ENCODE assay signal across 1 cellular context in the genomic region with DNA sequence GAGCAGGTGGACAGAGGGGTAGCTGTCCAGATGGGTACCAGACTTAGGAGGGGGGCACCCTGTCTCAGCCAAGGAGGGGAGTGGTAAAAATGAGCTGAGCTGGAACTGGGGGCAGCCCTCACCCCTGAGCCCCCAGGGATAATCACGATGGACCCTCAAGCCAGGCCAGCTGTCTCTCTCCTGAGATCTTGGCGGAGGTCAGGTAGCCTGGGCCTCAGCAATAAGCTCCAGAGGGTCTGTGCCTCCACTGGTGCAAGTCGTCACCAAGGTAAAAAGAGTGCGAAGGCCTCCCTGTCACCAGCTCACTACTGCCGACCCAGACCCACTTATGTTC.
TF ChIP-seq lines count a peak whose summit lies in the region.

No MANE protein-coding gene starts in this region.

TF ChIP-seq in HepG2, 621 proteins besides CTCF, POLR2A, EP300 and RAD21:
- TF ChIP-seq, protein P1, sequence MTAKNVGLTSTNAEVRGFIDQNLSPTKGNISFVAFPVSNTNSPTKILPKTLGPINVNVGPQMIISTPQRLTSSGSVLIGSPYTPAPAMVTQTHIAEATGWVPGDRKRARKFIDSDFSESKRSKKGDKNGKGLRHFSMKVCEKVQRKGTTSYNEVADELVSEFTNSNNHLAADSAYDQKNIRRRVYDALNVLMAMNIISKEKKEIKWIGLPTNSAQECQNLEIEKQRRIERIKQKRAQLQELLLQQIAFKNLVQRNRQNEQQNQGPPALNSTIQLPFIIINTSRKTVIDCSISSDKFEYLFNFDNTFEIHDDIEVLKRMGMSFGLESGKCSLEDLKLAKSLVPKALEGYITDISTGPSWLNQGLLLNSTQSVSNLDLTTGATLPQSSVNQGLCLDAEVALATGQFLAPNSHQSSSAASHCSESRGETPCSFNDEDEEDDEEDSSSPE (CRISPR knock-in tag; IDR thresholded peaks at IDR 0.05): no peak
- TF ChIP-seq ZNF790 (CRISPR knock-in tag; IDR thresholded peaks at IDR 0.05; ENCODE audit: borderline replicate concordance) (peak; percentile 35; the same call in 1 of the 2 replicates), ZNF605 (CRISPR knock-in tag; IDR thresholded peaks at IDR 0.05) (peak; percentile 68; the same call in 1 of the 2 replicates), ATF7-NPFF (CRISPR knock-in tag; IDR thresholded peaks at IDR 0.05; ENCODE audit: low read depth) (0 out of 2 replicates have a peak, but pooled peaks have one; percentile 21), ZNF260 (CRISPR knock-in tag; IDR thresholded peaks at IDR 0.05; ENCODE audit: borderline replicate concordance, low read depth) (0 out of 2 replicates have a peak, but pooled peaks have one; percentile 68), NFKBIZ (CRISPR knock-in tag; IDR thresholded peaks at IDR 0.05) (0 out of 2 replicates have a peak, but pooled peaks have one; percentile 14), ZBTB7A (CRISPR knock-in tag; IDR thresholded peaks at IDR 0.05) (0 out of 2 replicates have a peak, but pooled peaks have one; percentile 74), AGO2 (optimal IDR thresholded peaks at IDR 0.05; ENCODE audit: low read depth, low read length) (no peak), ZNF121 (CRISPR knock-in tag; IDR thresholded peaks at IDR 0.05) (no peak), TCF12 (IDR thresholded peaks at IDR 0.05) (no peak), TCF12 (CRISPR knock-in tag; IDR thresholded peaks at IDR 0.05) (0 out of 2 replicates have a peak, but pooled peaks have one; percentile 15), NR1H2 (CRISPR knock-in tag; IDR thresholded peaks at IDR 0.05; ENCODE audit: borderline replicate concordance, low read depth) (0 out of 2 replicates have a peak, but pooled peaks have one; percentile 2), ZFP91 (CRISPR knock-in tag; IDR thresholded peaks at IDR 0.05; ENCODE audit: borderline replicate concordance) (0 out of 2 replicates have a peak, but pooled peaks have one; percentile 3), HCFC1 (IDR thresholded peaks at IDR 0.05; ENCODE audit: low read depth, low read length) (no peak), POLR2AphosphoS5 (IDR thresholded peaks at IDR 0.05; ENCODE audit: low read depth, low read length) (peak; percentile 28; the same call in 1 of the 2 replicates), ZNF737 (CRISPR knock-in tag; IDR thresholded peaks at IDR 0.05; ENCODE audit: borderline replicate concordance) (0 out of 2 replicates have a peak, but pooled peaks have one; percentile 49), ZNF350 (CRISPR knock-in tag; IDR thresholded peaks at IDR 0.05; ENCODE audit: borderline replicate concordance, low read depth) (peak; percentile 6; the same call in 1 of the 2 replicates), CHCHD3 (CRISPR knock-in tag; IDR thresholded peaks at IDR 0.05) (0 out of 2 replicates have a peak, but pooled peaks have one; percentile 48), IRF2 (CRISPR knock-in tag; IDR thresholded peaks at IDR 0.05) (peak; percentile 5; the same call in 1 of the 2 replicates), ZNF646 (CRISPR knock-in tag; IDR thresholded peaks at IDR 0.05) (0 out of 2 replicates have a peak, but pooled peaks have one; percentile 40), ZNF709 (CRISPR knock-in tag; IDR thresholded peaks at IDR 0.05) (peak; percentile 21; the same call in 1 of the 2 replicates)
TF ChIP-seq in HepG2: peak in this region for 16.
